ENCODE assay signal across 26 cellular contexts in genomic region chr11:126489791-126490190, GRCh38.
"Had no signal": no experiment of that assay in that cellular context is flagged by ENCODE, and none has a peak within 500 bp of the region (broad histone marks: within the 10 kb centered on the region; RNA-seq: fewer than 3 reads in every experiment).

No MANE protein-coding gene starts in this region.

- H3K9me3 Mint-ChIP-seq: activated naive CD8-positive, alpha-beta T cell treated with anti-CD3 and anti-CD28 coated beads for 36 hours; activated T-cell treated with anti-CD3 and anti-CD28 coated beads, Interleukin-2, amount 50 U/mL, for 24 hours; activated T-helper 17 cell treated with anti-CD3 and anti-CD28 coated beads, Interleukin-2, amount 50 U/mL, for 72 hours; dendritic cell treated with granulocyte-macrophage colony-stimulating factor and Interleukin-4, amounts not matched to agents 40 ng/mL and 50 ng/mL, for 4 days; immature natural killer cell; stimulated activated memory B cell treated with anti-CD40 and anti-IgM and Interleukin-4, amounts not matched to agents 10 μg/mL and 1 μg/mL and 100 μg/mL, for 72 hours; T-cell; T-helper 2 cell treated with Interferon-gamma antibody and Interleukin-4, amounts not matched to agents 5 μg/mL and 100 μg/mL, for 36 hours had no signal

- H3K4me3 ChIP-seq: hepatocyte, ovary, psoas muscle, right atrium auricular region, SJCRH30, skin epidermis had no signal

- H3K4me3 Mint-ChIP-seq: activated CD8-positive, alpha-beta T cell treated with anti-CD3 and anti-CD28 coated beads, Interleukin-2, amount 10 ng/mL, durations not matched to agents 7 days and 5 days; activated naive CD8-positive, alpha-beta T cell treated with anti-CD3 and anti-CD28 coated beads for 36 hours; activated T-cell treated with anti-CD3 and anti-CD28 coated beads, Interleukin-2, amount 50 U/mL, for 24 hours; activated T-helper 17 cell treated with anti-CD3 and anti-CD28 coated beads, Interleukin-2, amount 50 U/mL, for 72 hours; dendritic cell treated with granulocyte-macrophage colony-stimulating factor and Interleukin-4, amounts not matched to agents 40 ng/mL and 50 ng/mL, for 4 days; immature natural killer cell; stimulated activated memory B cell treated with anti-CD40 and anti-IgM and Interleukin-4, amounts not matched to agents 10 μg/mL and 1 μg/mL and 100 μg/mL, for 72 hours; T-cell; T-helper 2 cell treated with Interferon-gamma antibody and Interleukin-4, amounts not matched to agents 5 μg/mL and 100 μg/mL, for 36 hours had no signal

- H3K9me3 ChIP-seq: ovary, psoas muscle, right atrium auricular region, SJCRH30 had no signal

- H3K4me1 Mint-ChIP-seq: activated naive CD8-positive, alpha-beta T cell treated with anti-CD3 and anti-CD28 coated beads for 36 hours; activated T-helper 17 cell treated with anti-CD3 and anti-CD28 coated beads, Interleukin-2, amount 50 U/mL, for 72 hours; immature natural killer cell; T-cell had no signal

- H3K79me2 ChIP-seq: hepatocyte had no signal

- H3K27me3 Mint-ChIP-seq: activated naive CD8-positive, alpha-beta T cell treated with anti-CD3 and anti-CD28 coated beads for 36 hours; activated T-cell treated with anti-CD3 and anti-CD28 coated beads, Interleukin-2, amount 50 U/mL, for 24 hours; dendritic cell treated with granulocyte-macrophage colony-stimulating factor and Interleukin-4, amounts not matched to agents 40 ng/mL and 50 ng/mL, for 4 days had no signal

- H2AFZ ChIP-seq: hepatocyte had no signal

- H3K27me3 ChIP-seq: brain microvascular endothelial cell, hepatocyte, ovary, right atrium auricular region, SJCRH30 had no signal

- H3K27ac Mint-ChIP-seq: activated CD8-positive, alpha-beta T cell treated with anti-CD3 and anti-CD28 coated beads, Interleukin-2, amount 10 ng/mL, durations not matched to agents 7 days and 5 days; activated naive CD8-positive, alpha-beta T cell treated with anti-CD3 and anti-CD28 coated beads for 36 hours; activated T-cell treated with anti-CD3 and anti-CD28 coated beads, Interleukin-2, amount 50 U/mL, for 24 hours; activated T-helper 17 cell treated with anti-CD3 and anti-CD28 coated beads, Interleukin-2, amount 50 U/mL, for 72 hours; dendritic cell treated with granulocyte-macrophage colony-stimulating factor and Interleukin-4, amounts not matched to agents 40 ng/mL and 50 ng/mL, for 4 days; immature natural killer cell; stimulated activated memory B cell treated with anti-CD40 and anti-IgM and Interleukin-4, amounts not matched to agents 10 μg/mL and 1 μg/mL and 100 μg/mL, for 72 hours; T-cell; T-helper 2 cell treated with Interferon-gamma antibody and Interleukin-4, amounts not matched to agents 5 μg/mL and 100 μg/mL, for 36 hours had no signal

- H3K4me2 ChIP-seq: hepatocyte had no signal

- DNase-seq: activated CD4-positive, alpha-beta T cell treated with anti-CD3 and anti-CD28 coated beads for 1 hour; activated CD4-positive, alpha-beta T cell treated with anti-CD3 and anti-CD28 coated beads, Interleukin-2, amount 50 U/mL, for 1 hour; activated CD8-positive, alpha-beta T cell treated with anti-CD3 and anti-CD28 coated beads, Interleukin-2, amount 10 ng/mL, durations not matched to agents 7 days and 5 days; activated naive CD4-positive, alpha-beta T cell treated with Interleukin-2 at 50 U/mL for 16 hours; activated naive CD8-positive, alpha-beta T cell treated with anti-CD3 and anti-CD28 coated beads for 36 hours; activated T-cell treated with anti-CD3 and anti-CD28 coated beads, Interleukin-2, amount 50 U/mL, for 24 hours; amygdala; brain microvascular endothelial cell; caudate nucleus; effector CD4-positive, alpha-beta T cell; erythroblast; foreskin fibroblast; immature natural killer cell; SJCRH30; stimulated activated CD4-positive, alpha-beta T cell treated with anti-CD3 and anti-CD28 coated beads, Interleukin-2, amount 100 ng/mL, for 24 hours; T-cell; trophoblast cell had no signal

- H3K27ac ChIP-seq: brain microvascular endothelial cell, hepatocyte, ovary, psoas muscle, right atrium auricular region, SJCRH30, skin epidermis had no signal

- H3K4me1 ChIP-seq: psoas muscle, right atrium auricular region had no signal

- H3K36me3 Mint-ChIP-seq: activated naive CD8-positive, alpha-beta T cell treated with anti-CD3 and anti-CD28 coated beads for 36 hours; immature natural killer cell; stimulated activated memory B cell treated with anti-CD40 and anti-IgM and Interleukin-4, amounts not matched to agents 10 μg/mL and 1 μg/mL and 100 μg/mL, for 72 hours; T-cell had no signal

- H3K36me3 ChIP-seq: brain microvascular endothelial cell, ovary, right atrium auricular region, SJCRH30 had no signal
